Comparison of ENCODE assay signal across 1 cellular context in the genomic region with DNA sequence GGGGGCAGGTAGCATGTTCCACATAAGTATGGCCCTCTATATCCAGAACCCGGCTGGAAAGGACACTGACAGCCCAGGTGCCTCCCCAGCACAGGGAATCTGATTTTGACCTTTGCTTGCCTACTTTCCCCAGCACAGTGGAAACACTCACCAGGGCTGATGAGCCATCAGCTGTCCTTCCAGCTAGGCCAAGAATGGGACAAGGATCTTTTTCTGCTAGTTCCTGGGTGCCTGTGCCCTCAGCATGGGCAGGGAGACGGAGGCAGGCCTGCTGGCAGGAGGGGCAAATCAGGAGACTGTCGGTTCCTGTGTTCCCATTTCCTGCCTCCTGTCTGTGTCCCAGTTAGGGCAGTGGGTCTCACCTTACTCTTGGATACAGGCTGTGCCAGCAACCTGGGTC.
TF ChIP-seq lines count a peak whose summit lies in the region.

No MANE protein-coding gene starts in this region.

TF ChIP-seq in GM23338, 12 proteins besides CTCF, POLR2A, EP300 and RAD21 (continued from another document):
- TF ChIP-seq, protein P1, sequence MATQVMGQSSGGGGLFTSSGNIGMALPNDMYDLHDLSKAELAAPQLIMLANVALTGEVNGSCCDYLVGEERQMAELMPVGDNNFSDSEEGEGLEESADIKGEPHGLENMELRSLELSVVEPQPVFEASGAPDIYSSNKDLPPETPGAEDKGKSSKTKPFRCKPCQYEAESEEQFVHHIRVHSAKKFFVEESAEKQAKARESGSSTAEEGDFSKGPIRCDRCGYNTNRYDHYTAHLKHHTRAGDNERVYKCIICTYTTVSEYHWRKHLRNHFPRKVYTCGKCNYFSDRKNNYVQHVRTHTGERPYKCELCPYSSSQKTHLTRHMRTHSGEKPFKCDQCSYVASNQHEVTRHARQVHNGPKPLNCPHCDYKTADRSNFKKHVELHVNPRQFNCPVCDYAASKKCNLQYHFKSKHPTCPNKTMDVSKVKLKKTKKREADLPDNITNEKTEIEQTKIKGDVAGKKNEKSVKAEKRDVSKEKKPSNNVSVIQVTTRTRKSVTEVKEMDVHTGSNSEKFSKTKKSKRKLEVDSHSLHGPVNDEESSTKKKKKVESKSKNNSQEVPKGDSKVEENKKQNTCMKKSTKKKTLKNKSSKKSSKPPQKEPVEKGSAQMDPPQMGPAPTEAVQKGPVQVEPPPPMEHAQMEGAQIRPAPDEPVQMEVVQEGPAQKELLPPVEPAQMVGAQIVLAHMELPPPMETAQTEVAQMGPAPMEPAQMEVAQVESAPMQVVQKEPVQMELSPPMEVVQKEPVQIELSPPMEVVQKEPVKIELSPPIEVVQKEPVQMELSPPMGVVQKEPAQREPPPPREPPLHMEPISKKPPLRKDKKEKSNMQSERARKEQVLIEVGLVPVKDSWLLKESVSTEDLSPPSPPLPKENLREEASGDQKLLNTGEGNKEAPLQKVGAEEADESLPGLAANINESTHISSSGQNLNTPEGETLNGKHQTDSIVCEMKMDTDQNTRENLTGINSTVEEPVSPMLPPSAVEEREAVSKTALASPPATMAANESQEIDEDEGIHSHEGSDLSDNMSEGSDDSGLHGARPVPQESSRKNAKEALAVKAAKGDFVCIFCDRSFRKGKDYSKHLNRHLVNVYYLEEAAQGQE (IDR thresholded peaks at IDR 0.05; ENCODE audit: unreplicated experiment), result no peak
